ENCODE assay signal across 8 cellular contexts in genomic region chr11:114262681-114263509, GRCh38. TPM values are rescaled to one million over a fixed set of nuclear protein-coding genes. Genes with fewer than 3 reads are reported as not detected.
DNase-seq lines count a peak whose midpoint lies in the region; ATAC-seq and TF ChIP-seq lines count a peak whose summit lies in the region.

No MANE protein-coding gene starts in this region.

- H3K4me3 Mint-ChIP-seq in natural killer cell: no peak overlapping the region
- no peak overlapping the region for H3K4me3 Mint-ChIP-seq in natural killer cell treated with Interleukin-12 subunit alpha and Interleukin-12 subunit beta and Interleukin-15 and Interleukin-18, amount 100 ng/mL, for 72 hours

- peaks cover 8 to 9% of the 10 kb centered on the region in 2 donors for H3K4me1 Mint-ChIP-seq in natural killer cell
- H3K4me1 Mint-ChIP-seq in natural killer cell treated with Interleukin-12 subunit alpha and Interleukin-12 subunit beta and Interleukin-15 and Interleukin-18, amount 100 ng/mL, for 72 hours (ENCODE audit: low read depth in 2 of 2): peaks cover 0 to 5% of the 10 kb centered on the region in 2 donors

- no peaks in the 10 kb centered on the region for H3K36me3 Mint-ChIP-seq in natural killer cell
- no peaks in the 10 kb centered on the region for H3K36me3 Mint-ChIP-seq in natural killer cell treated with Interleukin-12 subunit alpha and Interleukin-12 subunit beta and Interleukin-15 and Interleukin-18, amount 100 ng/mL, for 72 hours

- no peak overlapping the region for H3K4me3 ChIP-seq in WI38 (ENCODE audit: low read depth, low read length)
- H3K4me3 ChIP-seq in rectal smooth muscle tissue (ENCODE audit: low read length): no peak overlapping the region

- no peak overlapping the region for H3K27ac ChIP-seq in rectal smooth muscle tissue (ENCODE audit: low read depth, low read length)

- H3K27me3 ChIP-seq in rectal smooth muscle tissue (ENCODE audit: control insufficient read depth, insufficient read depth, low read length): no peaks in the 10 kb centered on the region

- no peaks in the 10 kb centered on the region for H3K9me3 Mint-ChIP-seq in natural killer cell
- no peaks in the 10 kb centered on the region for H3K9me3 Mint-ChIP-seq in natural killer cell treated with Interleukin-12 subunit alpha and Interleukin-12 subunit beta and Interleukin-15 and Interleukin-18, amount 100 ng/mL, for 72 hours

- no peaks in the 10 kb centered on the region for H3K27me3 Mint-ChIP-seq in natural killer cell (ENCODE audit: low read depth in 2 of 2)
- no peaks in the 10 kb centered on the region for H3K27me3 Mint-ChIP-seq in natural killer cell treated with Interleukin-12 subunit alpha and Interleukin-12 subunit beta and Interleukin-15 and Interleukin-18, amount 100 ng/mL, for 72 hours

- intact Hi-C loops in natural killer cell (cut with micrococcal nuclease): no loop called here
- intact Hi-C loops in cardiac septum (cut with DNase I): loop anchor here (5.0 to 10.0 kb wide), 2 partner anchors 386 to 458 kb away; partner anchors contain the start of gene USP28

- peaks cover 8% of the 10 kb centered on the region for H3K4me1 ChIP-seq in rectal smooth muscle tissue (ENCODE audit: control insufficient read depth, insufficient read depth, low read length)

- ATAC-seq in natural killer cell: peak; percentile 33 to 70 (median 48)
- ATAC-seq in natural killer cell treated with Interleukin-12 subunit alpha and Interleukin-12 subunit beta and Interleukin-15 and Interleukin-18, amount 100 ng/mL, for 72 hours: no peak
- ATAC-seq in HG03108 (IDR thresholded peaks at IDR 0.05; ENCODE audit: unreplicated experiment): no peak
- ATAC-seq in GM18498 (IDR thresholded peaks at IDR 0.05; ENCODE audit: unreplicated experiment): no peak

- DNase-seq in natural killer cell (no peak), NCI-H2107 (lab: John Stamatoyannopoulos, UW) (peak; percentile 26), cardiac septum (ENCODE audit: low spot score) (peak; percentile 68)
- DNase-seq in natural killer cell treated with Interleukin-12 subunit alpha and Interleukin-12 subunit beta and Interleukin-15 and Interleukin-18, amount 100 ng/mL, for 72 hours (ENCODE audit: low spot score): no peak

- no peaks in the 10 kb centered on the region for H3K36me3 ChIP-seq in rectal smooth muscle tissue (ENCODE audit: control insufficient read depth, insufficient read depth, low read length)

- TF ChIP-seq CTCF in natural killer cell (IDR thresholded peaks at IDR 0.05): peak; percentile 44
- peak; percentile 56 for TF ChIP-seq CTCF in WI38 (IDR thresholded peaks at IDR 0.05; ENCODE audit: low read depth, low read length)

- no peak overlapping the region for H3K27ac Mint-ChIP-seq in natural killer cell
- H3K27ac Mint-ChIP-seq in natural killer cell treated with Interleukin-12 subunit alpha and Interleukin-12 subunit beta and Interleukin-15 and Interleukin-18, amount 100 ng/mL, for 72 hours: no peak overlapping the region

- peak overlapping the region; percentile 14 for H3K9ac ChIP-seq in rectal smooth muscle tissue (ENCODE audit: low read length)

RNA-seq across cellular contexts. Expression of gene NNMT, which starts 33.3 kb away (rescaled TPM):
- total RNA-seq in natural killer cell (1 to 10 TPM; 1.8 to 2.4 (median 2.0) TPM), cardiac septum (72.9 TPM)
- total RNA-seq in natural killer cell treated with Interleukin-12 subunit alpha and Interleukin-12 subunit beta and Interleukin-15 and Interleukin-18, amount 100 ng/mL, for 72 hours: not detected

Comparison
In these comparisons a context has a peak if more than half of its experiments do, and no peak if none do; other contexts are left out.
1. ATAC-seq: peak in natural killer cell (3 of 3); none in natural killer cell treated with Interleukin-12 subunit alpha and Interleukin-12 subunit beta and Interleukin-15 and Interleukin-18, amount 100 ng/mL, for 72 hours (0 of 2), HG03108 (single experiment) and GM18498 (single experiment).
2. DNase-seq: peak in NCI-H2107 (single experiment) and cardiac septum (single experiment); none in natural killer cell (single experiment) and natural killer cell treated with Interleukin-12 subunit alpha and Interleukin-12 subunit beta and Interleukin-15 and Interleukin-18, amount 100 ng/mL, for 72 hours (single experiment).
3. RNA of gene NNMT, which starts 33.3 kb away (total RNA-seq): 72.9 TPM in cardiac septum (single experiment); 1.8 to 2.4 TPM in natural killer cell and not detected in natural killer cell treated with Interleukin-12 subunit alpha and Interleukin-12 subunit beta and Interleukin-15 and Interleukin-18, amount 100 ng/mL, for 72 hours; every median in the first group is over 10 times any median in the second.